In the genomic region with DNA sequence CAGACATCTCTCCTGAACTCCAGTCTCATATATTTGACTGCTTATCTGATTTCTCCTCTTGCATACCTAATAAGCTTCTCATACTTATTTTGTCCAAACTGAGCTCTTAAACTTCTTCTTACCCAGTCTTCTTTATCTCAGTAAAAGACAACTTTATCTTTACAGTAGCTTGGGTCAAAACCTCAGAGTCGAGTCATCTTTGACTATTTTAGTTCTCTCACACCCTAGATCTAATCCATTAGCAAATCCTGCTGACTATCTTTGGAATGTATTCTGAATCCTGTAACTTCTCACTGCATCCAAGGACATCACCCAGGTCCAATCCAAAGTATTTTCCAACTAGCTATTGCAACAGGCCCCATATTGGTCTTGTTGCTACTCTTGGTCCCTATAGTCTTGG, we compare ENCODE assay signal across 19 cellular contexts. TPM values are rescaled to one million over a fixed set of nuclear protein-coding genes. Genes with fewer than 3 reads are reported as not detected.
DNase-seq lines count a peak whose midpoint lies in the region; ATAC-seq, FAIRE-seq and TF ChIP-seq lines count a peak whose summit lies in the region.
"Had no signal": no experiment of that assay in that cellular context is flagged by ENCODE, and none has a peak within 500 bp of the region (broad histone marks: within the 10 kb centered on the region; RNA-seq: fewer than 3 reads in every experiment).

No MANE protein-coding gene starts in this region.

- ATAC-seq in GM18861 (IDR thresholded peaks at IDR 0.05; ENCODE audit: unreplicated experiment): no peak
- ATAC-seq: CD8-positive, alpha-beta T cell; PC-3 had no signal

- FAIRE-seq in bronchial epithelial cell (lab: Jason Lieb, UNC): no peak
- FAIRE-seq: H54 had no signal

- no peaks in the 10 kb centered on the region for H3K36me3 ChIP-seq in bronchial epithelial cell (ENCODE audit: control insufficient read depth, insufficient read depth, low read length)
- H3K36me3 ChIP-seq: BLaER1 had no signal

- intact Hi-C loops in head of caudate nucleus (cut with DNase I): no loop called here

- POLR2A ChIA-PET in HEK293T (lab: Yijun Ruan, JAX): no interaction called here

- H3K4me3 ChIP-seq in AG09309 (ENCODE audit: control insufficient read depth, low read depth, low read length): no peak overlapping the region
- H3K4me3 ChIP-seq in bronchial epithelial cell (ENCODE audit: low read depth, low read length): no peak overlapping the region
- H3K4me3 ChIP-seq: BLaER1 had no signal

- DNase-seq in AG09309 (ENCODE audit: low read depth): peak; percentile 46
- peak; percentile 80 for DNase-seq in NCI-H226
- peak; percentile 29 for DNase-seq in bronchial epithelial cell (ENCODE audit: low read depth)
- peak; percentile 33 for DNase-seq in myocyte (ENCODE audit: low read depth)
- DNase-seq in HEK293T (ENCODE audit: extremely low spot score): no peak
- no peak for DNase-seq in HUDEP-2 (lab: John Stamatoyannopoulos, UW; ENCODE audit: unreplicated experiment in 76 of 76)
- DNase-seq in head of caudate nucleus: no peak
- DNase-seq: 8988T; CD8-positive, alpha-beta T cell; DND-41; GDM1; Kasumi-1; NCI-H1105 treated with DMSO at 0.1 percent for 48 hours; NCI-H187; NCI-H510A; PC-3 had no signal

- TF ChIP-seq CTCF in AG09309 (IDR thresholded peaks at IDR 0.05; ENCODE audit: control insufficient read depth, insufficient read depth, low read depth, low read length, missing control alignments) (no peak), bronchial epithelial cell (IDR thresholded peaks at IDR 0.05; ENCODE audit: insufficient read depth, low read length, severe bottlenecking) (no peak)

- CTCF ChIA-PET in HEK293T (lab: Yijun Ruan, JAX): no interaction called here

- no peaks in the 10 kb centered on the region for H3K27me3 ChIP-seq in bronchial epithelial cell (ENCODE audit: control insufficient read depth, insufficient read depth, low read length)
- H3K27me3 ChIP-seq: BLaER1 had no signal

TF ChIP-seq in HEK293T, 16 proteins besides CTCF, POLR2A, EP300 and RAD21:
- TF ChIP-seq L3MBTL2 (conservative IDR thresholded peaks at IDR 0.05) (no peak), ELF4 (IDR thresholded peaks at IDR 0.05) (no peak), ZNF384 (IDR thresholded peaks at IDR 0.05) (no peak), HDGF (IDR thresholded peaks at IDR 0.05; ENCODE audit: borderline replicate concordance) (no peak), FOXK2 (IDR thresholded peaks at IDR 0.05) (no peak), SP1 (IDR thresholded peaks at IDR 0.05) (no peak), LEF1 (IDR thresholded peaks at IDR 0.05; ENCODE audit: borderline replicate concordance) (no peak), CTBP1 (IDR thresholded peaks at IDR 0.05; ENCODE audit: borderline replicate concordance) (no peak), PKNOX1 (IDR thresholded peaks at IDR 0.05) (no peak), FOXA1 (IDR thresholded peaks at IDR 0.05) (no peak), FOXM1 (IDR thresholded peaks at IDR 0.05; ENCODE audit: borderline replicate concordance) (no peak), NFRKB (IDR thresholded peaks at IDR 0.05) (no peak), ARNT (IDR thresholded peaks at IDR 0.05) (no peak), BHLHE40 (IDR thresholded peaks at IDR 0.05; ENCODE audit: borderline replicate concordance) (no peak), TARDBP (IDR thresholded peaks at IDR 0.05) (no peak), SUZ12 (IDR thresholded peaks at IDR 0.05) (no peak)

RNA-seq across cellular contexts. Expression of gene JAK2, which starts 11.8 kb away (rescaled TPM):
- total RNA-seq in bronchial epithelial cell: 9.0 and 15.5 TPM in 2 replicates
- 10.7 and 13.3 TPM in 2 replicates for total RNA-seq in myocyte
- 2.9 TPM for polyA plus RNA-seq in myocyte (2012)

Comparison
In these comparisons a context has a peak if more than half of its experiments do, and no peak if none do; other contexts are left out.
1. DNase-seq: peak in AG09309 (single experiment), NCI-H226 (single experiment), bronchial epithelial cell (single experiment) and myocyte (single experiment); none in HEK293T (single experiment), HUDEP-2 (0 of 76) and head of caudate nucleus (0 of 42).